ENCODE assay signal across 8 cellular contexts in the genomic region with DNA sequence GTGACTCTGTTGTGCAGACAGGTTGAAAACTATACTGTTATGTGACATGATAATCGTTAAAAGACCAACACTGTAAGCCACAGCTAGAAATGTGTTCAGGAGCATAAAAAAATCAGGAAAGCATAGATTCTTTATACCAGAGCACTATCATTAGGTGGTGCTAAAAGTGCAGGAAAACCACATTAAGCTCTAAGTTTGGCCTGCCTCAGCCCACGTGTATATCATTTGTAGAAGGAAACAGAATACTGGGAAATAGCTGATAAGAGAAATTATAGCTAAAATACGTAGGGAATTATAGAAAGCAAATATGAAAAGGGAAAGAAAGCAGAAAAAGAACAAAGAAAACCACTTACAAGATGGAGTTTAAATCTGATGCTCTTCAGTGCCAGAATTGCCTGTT. TPM values are rescaled to one million over a fixed set of nuclear protein-coding genes. Genes with fewer than 3 reads are reported as not detected.
DNase-seq lines count a peak whose midpoint lies in the region; ATAC-seq and TF ChIP-seq lines count a peak whose summit lies in the region.

No MANE protein-coding gene starts in this region.

- H3K9me2 ChIP-seq in OCI-LY7 (ENCODE audit: insufficient read depth, low read length): no peaks in the 10 kb centered on the region

- no peak overlapping the region for H3K27ac ChIP-seq in OCI-LY7 (ENCODE audit: low read depth, low read length, poor library complexity, severe bottlenecking)

- TF ChIP-seq CTCF in OCI-LY7 (conservative IDR thresholded peaks at IDR 0.05; ENCODE audit: low read length): peak; percentile 79

- H4K20me1 ChIP-seq in OCI-LY7 (ENCODE audit: insufficient read depth, low read length): no peaks in the 10 kb centered on the region

- H2AFZ ChIP-seq in OCI-LY7 (ENCODE audit: low read length): no peak overlapping the region

- H3K4me1 ChIP-seq in OCI-LY7 (ENCODE audit: insufficient read depth, low read length, poor library complexity, severe bottlenecking): no peaks in the 10 kb centered on the region

- H3K36me3 ChIP-seq in OCI-LY7 (ENCODE audit: insufficient read depth, low read length): no peaks in the 10 kb centered on the region

- no peaks in the 10 kb centered on the region for H3K9me3 ChIP-seq in OCI-LY7 (ENCODE audit: low read length)

- DNase-seq in NOMO-1 treated with DMSO at 0.1 percent for 48 hours (lab: John Stamatoyannopoulos, UW; ENCODE audit: unreplicated experiment) (peak; percentile 12), NOMO-1 (lab: John Stamatoyannopoulos, UW; ENCODE audit: unreplicated experiment in 2 of 2) (no peak), OCI-LY7 (ENCODE audit: low spot score) (peak; percentile 40), fibroblast of gingiva (ENCODE audit: low read depth) (peak; percentile 39), sciatic nerve (ENCODE audit: low spot score) (no peak)

- no peak overlapping the region for H3K4me3 ChIP-seq in OCI-LY7 (ENCODE audit: low read depth, low read length, poor library complexity, severe bottlenecking)

- ATAC-seq in sciatic nerve (peak; percentile 81), GM18873 (IDR thresholded peaks at IDR 0.05; ENCODE audit: low FRiP score, unreplicated experiment) (no peak), HG03460 (IDR thresholded peaks at IDR 0.05; ENCODE audit: unreplicated experiment) (no peak), HG03175 (IDR thresholded peaks at IDR 0.05; ENCODE audit: unreplicated experiment) (no peak)

- BruUV-seq in OCI-LY7 (replicated peaks; lab: Mats Ljungman, UMichigan): no TSS peak

- POLR2A ChIA-PET in OCI-LY7 (lab: Charles Lee): interaction anchor here (0.6 to 1.3 kb wide), 3 partner anchors 34 to 55 kb away, joined by 3 read pairs; no protein-coding TSS in a partner anchor

- intact Hi-C loops in OCI-LY7 (cut with micrococcal nuclease; ENCODE audit: unreplicated experiment) (loop anchor here (10.0 kb wide), 1 partner anchor 529 kb away; no protein-coding TSS in a partner anchor), sciatic nerve (cut with DNase I) (no loop called here)

- H3K79me2 ChIP-seq in OCI-LY7 (ENCODE audit: insufficient read depth, low read depth, low read length): no peaks in the 10 kb centered on the region

- CTCF ChIA-PET in OCI-LY7 (lab: Charles Lee; ENCODE audit: unreplicated experiment): interaction anchor here (0.5 to 1.4 kb wide), 4 partner anchors 9 to 42 kb away, joined by 3 to 5 read pairs (median 4); partner anchors contain the start of gene C2orf74

- H3K4me2 ChIP-seq in OCI-LY7 (ENCODE audit: low read length): no peak overlapping the region

RNA-seq across cellular contexts. Expression of gene C2orf74, which starts 26.5 kb away (rescaled TPM):
- total RNA-seq in OCI-LY7 (2014; rRNA removed; shearing (Covaris generic)): 6.4 and 7.0 TPM in 2 replicates
- total RNA-seq in OCI-LY7 (2022) (9.3 and 11.5 TPM in 2 replicates), sciatic nerve (28.4 TPM)

Comparison
In these comparisons a context has a peak if more than half of its experiments do, and no peak if none do; other contexts are left out.
1. DNase-seq: peak in NOMO-1 treated with DMSO at 0.1 percent for 48 hours (single experiment), OCI-LY7 (single experiment) and fibroblast of gingiva (single experiment); none in NOMO-1 (0 of 2) and sciatic nerve (single experiment).